ENCODE assay signal across 8 cellular contexts in the genomic region with DNA sequence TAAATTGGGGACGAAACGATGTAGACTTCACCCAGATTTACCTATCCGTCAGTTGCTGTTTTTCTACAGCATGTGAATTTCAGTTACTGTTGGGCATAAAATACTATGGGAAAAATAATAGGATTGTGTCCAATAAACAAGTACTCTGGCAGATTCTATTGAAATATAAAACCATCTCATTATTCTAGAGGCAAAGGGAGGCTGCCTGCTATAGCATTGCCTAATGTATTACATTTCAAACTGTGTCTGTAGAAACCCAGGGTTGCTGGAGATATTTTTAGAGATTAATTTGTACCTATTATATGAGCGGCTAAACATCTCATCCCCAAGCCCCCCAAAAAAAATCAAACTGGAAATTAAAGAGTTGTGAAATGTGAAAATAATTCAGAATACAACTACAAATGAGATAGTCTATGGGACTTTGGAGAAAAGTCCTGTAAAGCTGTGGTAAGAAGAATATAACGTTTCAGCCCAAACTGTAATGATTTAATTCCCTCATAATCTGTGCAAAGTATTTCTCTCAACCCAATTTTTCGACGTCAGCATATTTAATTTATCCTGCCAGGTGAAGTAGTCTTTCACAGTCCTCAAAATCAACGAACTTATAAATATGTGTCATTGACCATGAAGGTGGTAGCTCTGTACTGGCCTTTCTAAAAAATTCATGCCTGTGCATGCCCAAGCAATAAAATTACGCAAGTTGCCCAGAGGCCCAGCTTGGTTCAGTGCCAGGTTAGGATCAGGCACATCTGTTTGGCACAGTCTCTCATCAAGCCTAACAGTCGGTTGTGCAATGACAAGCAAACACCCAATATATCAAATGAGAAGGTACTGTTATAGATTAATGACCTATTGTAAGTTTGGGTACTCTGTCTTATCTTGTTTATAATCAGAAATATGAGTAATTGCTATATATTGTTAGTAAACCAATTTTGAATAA. TPM values are rescaled to one million over a fixed set of nuclear protein-coding genes. Genes with fewer than 3 reads are reported as not detected.
DNase-seq lines count a peak whose midpoint lies in the region; ATAC-seq and TF ChIP-seq lines count a peak whose summit lies in the region.

No MANE protein-coding gene starts in this region.

- no peak overlapping the region for H3K4me3 ChIP-seq in CD8-positive, alpha-beta memory T cell (ENCODE audit: low read length)

- POLR2A ChIA-PET in CD8-positive, alpha-beta memory T cell (lab: Charles Lee): no interaction called here

- H3K27ac Mint-ChIP-seq in brain (peak overlapping the region; percentile 36 to 94 (median 75)), mesothelial cell of epicardium (peak overlapping the region; percentile 36)
- no peak overlapping the region for H3K27ac Mint-ChIP-seq in CD8-positive, alpha-beta memory T cell

- H3K9me3 ChIP-seq in CD8-positive, alpha-beta memory T cell (ENCODE audit: low read length): no peaks in the 10 kb centered on the region

- ATAC-seq in HG03354 (IDR thresholded peaks at IDR 0.05; ENCODE audit: poor library complexity, severe bottlenecking, unreplicated experiment): no peak
- ATAC-seq in stimulated activated naive CD8-positive, alpha-beta T cell treated with anti-CD3 and anti-CD28 coated beads, Interleukin-15, Interleukin-2, amounts not matched to agents 100 U/mL and 50 U/mL, for 24 hours: no peak

- H3K36me3 ChIP-seq in CD8-positive, alpha-beta memory T cell (ENCODE audit: insufficient read depth, low read length): no peaks in the 10 kb centered on the region

- TF ChIP-seq CTCF in brain (conservative IDR thresholded peaks at IDR 0.05): no peak
- TF ChIP-seq CTCF in mesothelial cell of epicardium (IDR thresholded peaks at IDR 0.05; ENCODE audit: unreplicated experiment): no peak

- H3K27me3 ChIP-seq in CD8-positive, alpha-beta memory T cell (ENCODE audit: insufficient read depth, low read length, poor library complexity, severe bottlenecking): no peaks in the 10 kb centered on the region

- H3K9me3 Mint-ChIP-seq in brain: no peaks in the 10 kb centered on the region
- no peaks in the 10 kb centered on the region for H3K9me3 Mint-ChIP-seq in mesothelial cell of epicardium
- no peaks in the 10 kb centered on the region for H3K9me3 Mint-ChIP-seq in CD8-positive, alpha-beta memory T cell

- no peak overlapping the region for H3K27ac ChIP-seq in CD8-positive, alpha-beta memory T cell (ENCODE audit: low read depth, low read length)

- H3K27me3 Mint-ChIP-seq in brain (no peaks in the 10 kb centered on the region), mesothelial cell of epicardium (ENCODE audit: low read depth) (no peaks in the 10 kb centered on the region)
- H3K27me3 Mint-ChIP-seq in CD8-positive, alpha-beta memory T cell: no peaks in the 10 kb centered on the region

- H3K36me3 Mint-ChIP-seq in brain (no peaks in the 10 kb centered on the region), mesothelial cell of epicardium (no peaks in the 10 kb centered on the region)
- H3K36me3 Mint-ChIP-seq in CD8-positive, alpha-beta memory T cell: no peaks in the 10 kb centered on the region

- H3K4me1 Mint-ChIP-seq in brain: peaks cover 31% of the 10 kb centered on the region
- H3K4me1 Mint-ChIP-seq in mesothelial cell of epicardium: peaks cover 30% of the 10 kb centered on the region
- H3K4me1 Mint-ChIP-seq in CD8-positive, alpha-beta memory T cell: no peaks in the 10 kb centered on the region

- CTCF ChIA-PET in CD8-positive, alpha-beta memory T cell (lab: Charles Lee): interaction anchor here (1.5 to 1.7 kb wide), 2 partner anchors 10 to 23 kb away, joined by 3 to 5 read pairs; no protein-coding TSS in a partner anchor

- DNase-seq in DMS153 treated with DMSO at 0.1 percent for 48 hours (lab: John Stamatoyannopoulos, UW; ENCODE audit: unreplicated experiment) (peak; percentile 88), NCI-H2107 treated with DMSO at 0.1 percent for 48 hours (lab: John Stamatoyannopoulos, UW; ENCODE audit: unreplicated experiment) (peak; percentile 92), mesothelial cell of epicardium (ENCODE audit: low spot score in 2 of 2, unreplicated experiment in 2 of 2) (no peak), GOT3 (lab: John Stamatoyannopoulos, UW) (no peak)
- DNase-seq in CD8-positive, alpha-beta memory T cell: no peak
- DNase-seq in stimulated activated naive CD8-positive, alpha-beta T cell treated with anti-CD3 and anti-CD28 coated beads, Interleukin-15, Interleukin-2, amounts not matched to agents 100 U/mL and 50 U/mL, for 24 hours: no peak

- H3K4me3 Mint-ChIP-seq in brain: peak overlapping the region in 4 of 5 experiments; percentile 18 to 48 (median 28)
- no peak overlapping the region for H3K4me3 Mint-ChIP-seq in mesothelial cell of epicardium
- no peak overlapping the region for H3K4me3 Mint-ChIP-seq in CD8-positive, alpha-beta memory T cell

- H3K4me1 ChIP-seq in CD8-positive, alpha-beta memory T cell (ENCODE audit: insufficient read depth, low read length): no peaks in the 10 kb centered on the region

RNA-seq across cellular contexts. Expression of a gene that starts 10.3 kb away (rescaled TPM):
- 51.7 TPM for polyA plus RNA-seq in brain (ENCODE audit: insufficient read depth, low read depth, low replicate concordance)
- total RNA-seq in mesothelial cell of epicardium: 9.2 to 10.6 TPM (median 9.8 TPM) in 3 replicates
- total RNA-seq in CD8-positive, alpha-beta memory T cell: not detected
- polyA plus RNA-seq in CD8-positive, alpha-beta memory T cell: not detected

Comparison
In these comparisons a context has a peak if more than half of its experiments do, and no peak if none do; other contexts are left out.
1. DNase-seq: peak in DMS153 treated with DMSO at 0.1 percent for 48 hours (single experiment) and NCI-H2107 treated with DMSO at 0.1 percent for 48 hours (single experiment); none in mesothelial cell of epicardium (0 of 2), CD8-positive, alpha-beta memory T cell (0 of 5), stimulated activated naive CD8-positive, alpha-beta T cell treated with anti-CD3 and anti-CD28 coated beads, Interleukin-15, Interleukin-2, amounts not matched to agents 100 U/mL and 50 U/mL, for 24 hours (single experiment) and GOT3 (single experiment).
2. H3K27ac Mint-ChIP-seq: peak in brain (5 of 5) and mesothelial cell of epicardium (single experiment); none in CD8-positive, alpha-beta memory T cell (0 of 8).
3. H3K4me3 Mint-ChIP-seq: peak in brain (4 of 5); none in mesothelial cell of epicardium (single experiment) and CD8-positive, alpha-beta memory T cell (0 of 7).
4. RNA of a gene that starts 10.3 kb away (total RNA-seq): 9.2 to 10.6 TPM in mesothelial cell of epicardium; not detected in CD8-positive, alpha-beta memory T cell; every median in the first group is over 10 times any median in the second.